10 cellular contexts compared by ENCODE assay signal in the genomic region with DNA sequence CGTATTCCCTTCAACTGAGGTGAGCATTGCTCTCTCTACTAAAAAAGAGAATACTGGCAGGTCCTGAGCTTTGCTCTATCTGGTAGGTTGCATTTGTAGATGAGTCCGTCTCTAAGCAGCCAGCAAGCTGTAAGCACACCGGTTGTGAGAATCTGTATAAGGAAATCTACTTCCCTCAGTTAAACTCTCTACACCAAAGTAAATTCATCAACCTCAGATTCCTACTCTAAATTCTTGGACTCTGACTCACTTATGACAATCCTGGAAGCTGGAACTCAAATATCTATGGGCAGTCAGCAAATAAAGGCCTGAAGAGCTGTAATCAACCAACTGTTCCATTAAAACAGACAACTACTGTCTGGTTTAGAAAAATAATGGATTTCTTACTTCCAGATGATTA. TPM values are rescaled to one million over a fixed set of nuclear protein-coding genes. Genes with fewer than 3 reads are reported as not detected.
DNase-seq lines count a peak whose midpoint lies in the region; ATAC-seq and TF ChIP-seq lines count a peak whose summit lies in the region.
"Had no signal": no experiment of that assay in that cellular context is flagged by ENCODE, and none has a peak within 500 bp of the region (broad histone marks: within the 10 kb centered on the region; RNA-seq: fewer than 3 reads in every experiment).

No MANE protein-coding gene starts in this region.

- POLR2A ChIA-PET in AG04449 (lab: Yijun Ruan, JAX), result interaction anchor here (0.7 to 1.1 kb wide), 3 partner anchors 10 to 38 kb away, joined by 3 read pairs; partner anchors contain the start of gene FAT1

- H3K9me3 Mint-ChIP-seq in T-helper 2 cell treated with Interferon-gamma antibody and Interleukin-4, amounts not matched to agents 5 μg/mL and 100 μg/mL, for 36 hours, result peaks cover 5% of the 10 kb centered on the region

- no peaks in the 10 kb centered on the region for H3K9me3 ChIP-seq in lower lobe of right lung

- DNase-seq in AG04449 (ENCODE audit: low read depth, low spot score) (peak; percentile 72), M059J (ENCODE audit: low read depth) (peak; percentile 92), epithelial cell of prostate (ENCODE audit: low read depth, low spot score) (no peak), lower lobe of right lung (no peak), GOT3 (lab: John Stamatoyannopoulos, UW) (no peak)
- DNase-seq in T-helper 2 cell treated with Interferon-gamma antibody and Interleukin-4, amounts not matched to agents 5 μg/mL and 100 μg/mL, for 36 hours (ENCODE audit: low spot score), result no peak

- peak; percentile 46 to 79 for ATAC-seq in lower lobe of right lung
- ATAC-seq in HG03521 (IDR thresholded peaks at IDR 0.05; ENCODE audit: unreplicated experiment), result no peak
- ATAC-seq in GM19395 (IDR thresholded peaks at IDR 0.05; ENCODE audit: unreplicated experiment), result no peak
- ATAC-seq: activated T-helper 17 cell treated with anti-CD3 and anti-CD28 coated beads, Interleukin-2, amount 50 U/mL, for 72 hours had no signal

- H3K27ac ChIP-seq in epithelial cell of prostate, result peak overlapping the region; percentile 49
- H3K27ac ChIP-seq in lower lobe of right lung, result no peak overlapping the region

- H3K4me3 ChIP-seq in AG04449 (ENCODE audit: low read depth, low read length), result no peak overlapping the region
- no peak overlapping the region for H3K4me3 ChIP-seq in lower lobe of right lung

- no peaks in the 10 kb centered on the region for H3K27me3 Mint-ChIP-seq in T-helper 2 cell treated with Interferon-gamma antibody and Interleukin-4, amounts not matched to agents 5 μg/mL and 100 μg/mL, for 36 hours (ENCODE audit: low read depth)

- no peaks in the 10 kb centered on the region for H3K4me1 Mint-ChIP-seq in T-helper 2 cell treated with Interferon-gamma antibody and Interleukin-4, amounts not matched to agents 5 μg/mL and 100 μg/mL, for 36 hours (ENCODE audit: low read depth)
- H3K4me1 Mint-ChIP-seq: activated T-helper 17 cell treated with anti-CD3 and anti-CD28 coated beads, Interleukin-2, amount 50 U/mL, for 72 hours; CD14-positive monocyte had no signal

- no peaks in the 10 kb centered on the region for H3K36me3 Mint-ChIP-seq in T-helper 2 cell treated with Interferon-gamma antibody and Interleukin-4, amounts not matched to agents 5 μg/mL and 100 μg/mL, for 36 hours (ENCODE audit: low read depth)
- H3K36me3 Mint-ChIP-seq: CD14-positive monocyte had no signal

- TF ChIP-seq CTCF in AG04449 (IDR thresholded peaks at IDR 0.05; ENCODE audit: insufficient read depth, low read length, missing control alignments) (no peak), lower lobe of right lung (IDR thresholded peaks at IDR 0.05) (no peak)

- no peaks in the 10 kb centered on the region for H3K36me3 ChIP-seq in lower lobe of right lung

- peaks cover 16% of the 10 kb centered on the region for H3K4me1 ChIP-seq in lower lobe of right lung

- intact Hi-C loops in lower lobe of right lung (cut with DNase I), result no loop called here

- no peak overlapping the region for H3K4me3 Mint-ChIP-seq in T-helper 2 cell treated with Interferon-gamma antibody and Interleukin-4, amounts not matched to agents 5 μg/mL and 100 μg/mL, for 36 hours
- H3K4me3 Mint-ChIP-seq: activated T-helper 17 cell treated with anti-CD3 and anti-CD28 coated beads, Interleukin-2, amount 50 U/mL, for 72 hours; CD14-positive monocyte had no signal

- CTCF ChIA-PET in AG04449 (lab: Yijun Ruan, JAX), result interaction anchor here (0.8 to 2.3 kb wide), 2 partner anchors 15 to 32 kb away, joined by 3 to 9 read pairs; no protein-coding TSS in a partner anchor

- no peaks in the 10 kb centered on the region for H3K27me3 ChIP-seq in lower lobe of right lung (ENCODE audit: low read depth)

- no peak overlapping the region for H3K27ac Mint-ChIP-seq in T-helper 2 cell treated with Interferon-gamma antibody and Interleukin-4, amounts not matched to agents 5 μg/mL and 100 μg/mL, for 36 hours
- H3K27ac Mint-ChIP-seq: activated T-helper 17 cell treated with anti-CD3 and anti-CD28 coated beads, Interleukin-2, amount 50 U/mL, for 72 hours; CD14-positive monocyte had no signal

RNA-seq across cellular contexts. Expression of gene FAT1, which starts 37.9 kb away (rescaled TPM):
- 67.0 and 112 TPM in 2 replicates for total RNA-seq in M059J (2014; rRNA removed; shearing (Covaris generic))
- total RNA-seq in lower lobe of right lung, result 106 TPM
- total RNA-seq: activated T-helper 17 cell treated with anti-CD3 and anti-CD28 coated beads, Interleukin-2, amount 50 U/mL, for 72 hours had no signal

Comparison
In these comparisons a context has a peak if more than half of its experiments do, and no peak if none do; other contexts are left out.
1. DNase-seq: peak in AG04449 (single experiment) and M059J (single experiment); none in epithelial cell of prostate (single experiment), lower lobe of right lung (single experiment), GOT3 (single experiment) and T-helper 2 cell treated with Interferon-gamma antibody and Interleukin-4, amounts not matched to agents 5 μg/mL and 100 μg/mL, for 36 hours (single experiment).
2. ATAC-seq: peak in lower lobe of right lung (2 of 2); none in HG03521 (single experiment) and GM19395 (single experiment).